Comparison of ENCODE assay signal across 11 cellular contexts in the genomic region with DNA sequence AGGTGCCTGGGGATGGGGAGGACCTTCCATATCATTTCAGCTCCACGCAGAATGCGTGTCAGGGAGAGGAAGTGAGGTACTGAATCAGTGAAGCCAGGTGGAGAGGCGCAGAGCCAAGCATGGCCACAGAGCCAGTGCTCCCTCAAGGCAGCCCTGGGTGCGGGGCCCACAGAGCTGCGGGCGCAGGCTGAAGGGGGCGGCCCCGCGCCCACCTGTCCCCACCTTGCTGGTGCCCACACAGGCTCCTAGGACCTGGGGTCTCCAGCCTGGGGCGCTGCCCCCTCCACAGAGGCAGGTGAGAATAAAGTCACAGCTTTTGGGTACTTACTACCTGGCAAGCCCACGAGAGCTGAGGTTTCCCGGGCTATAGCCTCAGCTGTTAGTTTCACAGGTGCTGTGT. TPM values are rescaled to one million over a fixed set of nuclear protein-coding genes. Genes with fewer than 3 reads are reported as not detected.
"Had no signal": no experiment of that assay in that cellular context is flagged by ENCODE, and none has a peak within 500 bp of the region (broad histone marks: within the 10 kb centered on the region; RNA-seq: fewer than 3 reads in every experiment).

No MANE protein-coding gene starts in this region.

- FAIRE-seq: H1, H54 had no signal

- H3K4me2 ChIP-seq: GM23338, KMS-11 had no signal

- DNase-seq: Karpas-422, KBM-7 had no signal

- H3K9ac ChIP-seq: KMS-11 had no signal

- H3K4me1 Mint-ChIP-seq: GM23338, IgD-negative memory B cell had no signal

- H2AFZ ChIP-seq: GM23338 had no signal

- H3K4me3 ChIP-seq: GM23338, HAP-1 had no signal

- H3K36me3 Mint-ChIP-seq: IgD-negative memory B cell had no signal

- H3K9me3 ChIP-seq: HAP-1 had no signal

- H3K27ac Mint-ChIP-seq: GM23338, HFFc6, IgD-negative memory B cell had no signal

- H3K4me1 ChIP-seq: HAP-1 had no signal

- H3K27ac ChIP-seq: HL-60, KMS-11 had no signal

- H3K4me3 Mint-ChIP-seq: GM23338, HFFc6, IgD-negative memory B cell had no signal

- H3K36me3 ChIP-seq: HAP-1 had no signal

- H3K9me3 Mint-ChIP-seq: GM23338, HFFc6, IgD-negative memory B cell had no signal

RNA-seq across cellular contexts. Expression of a gene that starts 40.0 kb away (rescaled TPM):
- total RNA-seq: HFFc6, HT1080 had no signal
